ENCODE assay signal across 19 cellular contexts in genomic region chr6:1678201-1678600, GRCh38.
DNase-seq lines count a peak whose midpoint lies in the region; ATAC-seq and TF ChIP-seq lines count a peak whose summit lies in the region.
"Had no signal": no experiment of that assay in that cellular context is flagged by ENCODE, and none has a peak within 500 bp of the region (broad histone marks: within the 10 kb centered on the region; RNA-seq: fewer than 3 reads in every experiment).

No MANE protein-coding gene starts in this region.

- no peaks in the 10 kb centered on the region for H3K27me3 ChIP-seq in BE2C
- no peaks in the 10 kb centered on the region for H3K27me3 ChIP-seq in endodermal cell (ENCODE audit: control insufficient read depth, insufficient read depth, low read length, poor library complexity, severe bottlenecking)
- H3K27me3 ChIP-seq: esophagus squamous epithelium, upper lobe of left lung had no signal

- no peaks in the 10 kb centered on the region for H3K36me3 Mint-ChIP-seq in endodermal cell (ENCODE audit: low read depth)
- H3K36me3 Mint-ChIP-seq in nephron (ENCODE audit: low read depth): peaks cover 8% of the 10 kb centered on the region
- no peaks in the 10 kb centered on the region for H3K36me3 Mint-ChIP-seq in activated T-cell treated with anti-CD3 and anti-CD28 coated beads, Interleukin-2, amount 50 U/mL, for 4 hours (ENCODE audit: insufficient read depth)

- H3K9ac ChIP-seq in endodermal cell (ENCODE audit: extremely low read depth, low read length, poor library complexity, severe bottlenecking): no peak overlapping the region

- peaks cover 5% of the 10 kb centered on the region; the same call in 1 of the 2 replicates for H3K4me1 ChIP-seq in BE2C
- no peaks in the 10 kb centered on the region for H3K4me1 ChIP-seq in endodermal cell (ENCODE audit: control insufficient read depth, insufficient read depth, low read length)

- H3K4me3 Mint-ChIP-seq in endodermal cell (no peak overlapping the region), nephron (peak overlapping the region in 1 of 3 experiments; percentile 15)
- H3K4me3 Mint-ChIP-seq in activated T-cell treated with anti-CD3 and anti-CD28 coated beads, Interleukin-2, amount 50 U/mL, for 4 hours: no peak overlapping the region
- H3K4me3 Mint-ChIP-seq: naive thymus-derived CD8-positive, alpha-beta T cell had no signal

- DNase-seq in BE2C: peak; percentile 40
- DNase-seq in NCI-H2029 treated with DMSO at 0.1 percent for 48 hours (lab: John Stamatoyannopoulos, UW): peak; percentile 49
- DNase-seq in endodermal cell: peak; percentile 62
- no peak for DNase-seq in activated CD8-positive, alpha-beta memory T cell treated with anti-CD3 and anti-CD28 coated beads, Interleukin-2, amount 50 U/mL, for 48 hours
- no peak for DNase-seq in LoVo (ENCODE audit: low spot score)
- no peak for DNase-seq in activated T-cell treated with anti-CD3 and anti-CD28 coated beads, Interleukin-2, amount 50 U/mL, for 4 hours
- no peak for DNase-seq in NCI-H2107 (lab: John Stamatoyannopoulos, UW)
- DNase-seq: activated CD8-positive, alpha-beta memory T cell treated with anti-CD3 and anti-CD28 coated beads for 24 hours; activated effector memory CD4-positive, alpha-beta T cell treated with anti-CD3 and anti-CD28 coated beads, Interleukin-2, amount 50 U/mL, for 16 hours; COR-L47; esophagus squamous epithelium; GF-D8; hippocampal formation; naive thymus-derived CD8-positive, alpha-beta T cell; stimulated activated CD4-positive, alpha-beta T cell treated with anti-CD3 and anti-CD28 coated beads, Interleukin-4, amount 100 ng/mL, for 24 hours; upper lobe of left lung had no signal

- no peaks in the 10 kb centered on the region for H3K9me3 ChIP-seq in BE2C
- H3K9me3 ChIP-seq in endodermal cell (ENCODE audit: control insufficient read depth, low read length): no peaks in the 10 kb centered on the region
- H3K9me3 ChIP-seq: esophagus squamous epithelium, upper lobe of left lung had no signal

- H3K4me3 ChIP-seq in BE2C (ENCODE audit: low read depth, low read length): no peak overlapping the region
- no peak overlapping the region for H3K4me3 ChIP-seq in endodermal cell (ENCODE audit: low read length)
- H3K4me3 ChIP-seq: coronary artery, esophagus squamous epithelium, upper lobe of left lung had no signal

- TF ChIP-seq CTCF in BE2C (IDR thresholded peaks at IDR 0.05; ENCODE audit: low read depth, low read length): no peak
- TF ChIP-seq CTCF in endodermal cell (conservative IDR thresholded peaks at IDR 0.05): no peak
- TF ChIP-seq CTCF in nephron (IDR thresholded peaks at IDR 0.05; ENCODE audit: unreplicated experiment in 3 of 3): no peak

- 37 to 43% methylated on average over 3 of the region's 3 CpGs for WGBS in endodermal cell (ENCODE audit: insufficient coverage in 1 of 2, insufficient read length in 1 of 2), 2 experiments

- no peak overlapping the region for H3K27ac ChIP-seq in endodermal cell (ENCODE audit: low read depth, low read length)
- H3K27ac ChIP-seq: esophagus squamous epithelium, upper lobe of left lung had no signal

- no peaks in the 10 kb centered on the region for H3K36me3 ChIP-seq in BE2C
- H3K36me3 ChIP-seq in endodermal cell (ENCODE audit: control insufficient read depth, insufficient read depth, low read length): no peaks in the 10 kb centered on the region
- H3K36me3 ChIP-seq: esophagus squamous epithelium, upper lobe of left lung had no signal

- H3K27ac Mint-ChIP-seq in endodermal cell: no peak overlapping the region
- peak overlapping the region; percentile 9 to 52 (median 43) for H3K27ac Mint-ChIP-seq in nephron

- H3K27me3 Mint-ChIP-seq in endodermal cell (ENCODE audit: insufficient read depth) (peaks cover 2% of the 10 kb centered on the region), nephron (ENCODE audit: low read depth) (peaks cover 4% of the 10 kb centered on the region)
- H3K27me3 Mint-ChIP-seq in activated T-cell treated with anti-CD3 and anti-CD28 coated beads, Interleukin-2, amount 50 U/mL, for 4 hours (ENCODE audit: low read depth): no peaks in the 10 kb centered on the region
- H3K27me3 Mint-ChIP-seq: naive thymus-derived CD8-positive, alpha-beta T cell had no signal

- no peaks in the 10 kb centered on the region for H3K9me3 Mint-ChIP-seq in endodermal cell
- peaks cover 10% of the 10 kb centered on the region for H3K9me3 Mint-ChIP-seq in nephron
- no peaks in the 10 kb centered on the region for H3K9me3 Mint-ChIP-seq in activated T-cell treated with anti-CD3 and anti-CD28 coated beads, Interleukin-2, amount 50 U/mL, for 4 hours
- H3K9me3 Mint-ChIP-seq: naive thymus-derived CD8-positive, alpha-beta T cell had no signal

- ATAC-seq in activated T-cell treated with anti-CD3 and anti-CD28 coated beads, Interleukin-2, amount 50 U/mL, for 4 hours: no peak
- ATAC-seq: left lobe of liver; naive thymus-derived CD8-positive, alpha-beta T cell had no signal

- H3K4me1 Mint-ChIP-seq in endodermal cell (no peaks in the 10 kb centered on the region), nephron (peaks cover 21% of the 10 kb centered on the region)
- no peaks in the 10 kb centered on the region for H3K4me1 Mint-ChIP-seq in activated T-cell treated with anti-CD3 and anti-CD28 coated beads, Interleukin-2, amount 50 U/mL, for 4 hours (ENCODE audit: low read depth)

Comparison
In these comparisons a context has a peak if more than half of its experiments do, and no peak if none do; other contexts are left out.
1. DNase-seq: peak in BE2C (single experiment), NCI-H2029 treated with DMSO at 0.1 percent for 48 hours (single experiment) and endodermal cell (single experiment); none in activated CD8-positive, alpha-beta memory T cell treated with anti-CD3 and anti-CD28 coated beads, Interleukin-2, amount 50 U/mL, for 48 hours (single experiment), LoVo (single experiment), activated T-cell treated with anti-CD3 and anti-CD28 coated beads, Interleukin-2, amount 50 U/mL, for 4 hours (single experiment) and NCI-H2107 (single experiment).